ENCODE assay signal across 13 cellular contexts in genomic region chr9:79976501-79977444, GRCh38.
DNase-seq lines count a peak whose midpoint lies in the region; ATAC-seq and TF ChIP-seq lines count a peak whose summit lies in the region.
"Had no signal": no experiment of that assay in that cellular context is flagged by ENCODE, and none has a peak within 500 bp of the region (broad histone marks: within the 10 kb centered on the region; RNA-seq: fewer than 3 reads in every experiment).

No MANE protein-coding gene starts in this region.

- H3K79me2 ChIP-seq in GM23338 (replicated peaks; ENCODE audit: insufficient read depth): no peaks in the 10 kb centered on the region
- H3K79me2 ChIP-seq: parathyroid adenoma had no signal

- CTCF ChIA-PET in CD8-positive, alpha-beta memory T cell (lab: Charles Lee): no interaction called here

- no peaks in the 10 kb centered on the region for H3K36me3 ChIP-seq in GM23338 (ENCODE audit: insufficient read depth)
- H3K36me3 ChIP-seq in CD8-positive, alpha-beta memory T cell (ENCODE audit: insufficient read depth, low read length): no peaks in the 10 kb centered on the region
- H3K36me3 ChIP-seq: BE2C had no signal

- POLR2A ChIA-PET in CD8-positive, alpha-beta memory T cell (lab: Charles Lee): no interaction called here

- DNase-seq in GM23338 (ENCODE audit: low spot score): no peak
- DNase-seq in NCI-H2081 treated with DMSO at 0.1 percent for 48 hours (lab: John Stamatoyannopoulos, UW): peak; percentile 95
- DNase-seq in retina: peak; percentile 81
- DNase-seq in CD8-positive, alpha-beta memory T cell: no peak
- no peak for DNase-seq in activated CD4-positive, alpha-beta T cell treated with anti-CD3 and anti-CD28 coated beads, Interleukin-2, amount 50 U/mL, for 1 hour
- DNase-seq: activated naive CD4-positive, alpha-beta T cell treated with Interleukin-2 at 50 U/mL for 16 hours; BE2C; mammary epithelial cell; SK-N-SH had no signal

- peaks cover 11% of the 10 kb centered on the region for H3K4me1 ChIP-seq in GM23338 (ENCODE audit: insufficient read depth)
- no peaks in the 10 kb centered on the region for H3K4me1 ChIP-seq in CD8-positive, alpha-beta memory T cell (ENCODE audit: insufficient read depth, low read length)
- H3K4me1 ChIP-seq: BE2C, parathyroid adenoma had no signal

- no peak overlapping the region for H3K4me2 ChIP-seq in GM23338
- H3K4me2 ChIP-seq: SK-N-SH had no signal

- no peaks in the 10 kb centered on the region for H3F3A ChIP-seq in GM23338 (replicated peaks; ENCODE audit: low read depth)

- TF ChIP-seq CTCF in GM23338 (conservative IDR thresholded peaks at IDR 0.05; ENCODE audit: low read depth in 2 of 2) (no peak), brain (conservative IDR thresholded peaks at IDR 0.05) (no peak)

- H4K20me1 ChIP-seq in GM23338 (replicated peaks; ENCODE audit: insufficient read depth): no peaks in the 10 kb centered on the region

- H3K4me3 ChIP-seq in GM23338: no peak overlapping the region
- H3K4me3 ChIP-seq in CD8-positive, alpha-beta memory T cell (ENCODE audit: low read length): no peak overlapping the region

- peaks cover 21% of the 10 kb centered on the region; the same call in 1 of the 2 replicates for H3K9me2 ChIP-seq in GM23338 (ENCODE audit: insufficient read depth)
- H3K9me2 ChIP-seq: SK-N-SH had no signal

- H3K27me3 ChIP-seq in GM23338 (ENCODE audit: insufficient read depth): no peaks in the 10 kb centered on the region
- H3K27me3 ChIP-seq in CD8-positive, alpha-beta memory T cell (ENCODE audit: insufficient read depth, low read length, poor library complexity, severe bottlenecking): no peaks in the 10 kb centered on the region
- H3K27me3 ChIP-seq: BE2C had no signal

- H3K4me1 Mint-ChIP-seq in GM23338: peaks cover 18% of the 10 kb centered on the region
- peaks cover 42% of the 10 kb centered on the region for H3K4me1 Mint-ChIP-seq in brain
- H3K4me1 Mint-ChIP-seq in CD8-positive, alpha-beta memory T cell: no peaks in the 10 kb centered on the region

- H3K4me3 Mint-ChIP-seq in GM23338 (no peak overlapping the region), brain (peak overlapping the region; percentile 20 to 56 (median 29))
- no peak overlapping the region for H3K4me3 Mint-ChIP-seq in CD8-positive, alpha-beta memory T cell

- H3K27ac Mint-ChIP-seq in GM23338 (no peak overlapping the region; the same call in 1 of the 2 replicates), brain (peak overlapping the region in 4 of 5 experiments; percentile 7 to 86 (median 78))
- H3K27ac Mint-ChIP-seq in CD8-positive, alpha-beta memory T cell: no peak overlapping the region

- H3K27ac ChIP-seq in GM23338 (ENCODE audit: low read depth): no peak overlapping the region
- no peak overlapping the region for H3K27ac ChIP-seq in CD8-positive, alpha-beta memory T cell (ENCODE audit: low read depth, low read length)
- H3K27ac ChIP-seq: parathyroid adenoma had no signal

- no peaks in the 10 kb centered on the region for H3K9me3 ChIP-seq in CD8-positive, alpha-beta memory T cell (ENCODE audit: low read length)
- H3K9me3 ChIP-seq: BE2C, SK-N-SH had no signal

- H3K36me3 Mint-ChIP-seq in GM23338 (ENCODE audit: low read depth) (no peaks in the 10 kb centered on the region), brain (no peaks in the 10 kb centered on the region)
- no peaks in the 10 kb centered on the region for H3K36me3 Mint-ChIP-seq in CD8-positive, alpha-beta memory T cell

- H3K27me3 Mint-ChIP-seq in GM23338 (ENCODE audit: insufficient read depth, low read depth, poor library complexity): peaks cover 6% of the 10 kb centered on the region
- H3K27me3 Mint-ChIP-seq in brain: peaks cover 73% of the 10 kb centered on the region
- H3K27me3 Mint-ChIP-seq in CD8-positive, alpha-beta memory T cell: peaks cover 7 to 49% of the 10 kb centered on the region in 2 donors

- H3K9me3 Mint-ChIP-seq in GM23338: no peaks in the 10 kb centered on the region; the same call in 2 of the 3 replicates
- peaks cover under 1 to 11% (median 4%) of the 10 kb centered on the region in 5 experiments for H3K9me3 Mint-ChIP-seq in brain
- H3K9me3 Mint-ChIP-seq in CD8-positive, alpha-beta memory T cell: no peaks in the 10 kb centered on the region

- H2AFZ ChIP-seq in GM23338: peak overlapping the region; percentile 99
- H2AFZ ChIP-seq: parathyroid adenoma had no signal

- no peak for ATAC-seq in GM23338
- no peak for ATAC-seq in GM21423 (IDR thresholded peaks at IDR 0.05; ENCODE audit: unreplicated experiment)
- no peak for ATAC-seq in HG02981 (IDR thresholded peaks at IDR 0.05; ENCODE audit: unreplicated experiment)

TF ChIP-seq in GM23338, 12 proteins besides CTCF, POLR2A, EP300 and RAD21:
- TF ChIP-seq STAT1 (IDR thresholded peaks at IDR 0.05; ENCODE audit: unreplicated experiment): no peak
- TF ChIP-seq ZNF462 (CRISPR knock-in tag; IDR thresholded peaks at IDR 0.05): no peak
- TF ChIP-seq CREB1 (CRISPR knock-in tag; IDR thresholded peaks at IDR 0.05; ENCODE audit: low read depth): no peak
- no peak for TF ChIP-seq EZH2phosphoT487 (IDR thresholded peaks at IDR 0.05; ENCODE audit: unreplicated experiment)
- TF ChIP-seq POLR2AphosphoS5 (IDR thresholded peaks at IDR 0.05; ENCODE audit: low read depth): no peak
- no peak for TF ChIP-seq NANOG (IDR thresholded peaks at IDR 0.05; ENCODE audit: borderline replicate concordance)
- TF ChIP-seq JUNB (IDR thresholded peaks at IDR 0.05; ENCODE audit: unreplicated experiment): no peak
- TF ChIP-seq ETS1 (IDR thresholded peaks at IDR 0.05): no peak
- TF ChIP-seq EZH2 (IDR thresholded peaks at IDR 0.05; ENCODE audit: low read depth, unreplicated experiment): no peak
- no peak for TF ChIP-seq ZNF114 (CRISPR knock-in tag; IDR thresholded peaks at IDR 0.05)
- TF ChIP-seq ZNF331 (CRISPR knock-in tag; IDR thresholded peaks at IDR 0.05; ENCODE audit: low read depth): no peak

Comparison
In these comparisons a context has a peak if more than half of its experiments do, and no peak if none do; other contexts are left out.
1. DNase-seq: peak in NCI-H2081 treated with DMSO at 0.1 percent for 48 hours (single experiment) and retina (single experiment); none in GM23338 (single experiment), CD8-positive, alpha-beta memory T cell (0 of 5) and activated CD4-positive, alpha-beta T cell treated with anti-CD3 and anti-CD28 coated beads, Interleukin-2, amount 50 U/mL, for 1 hour (single experiment).
2. H3K27ac Mint-ChIP-seq: peak in brain (4 of 5); none in GM23338 (single experiment) and CD8-positive, alpha-beta memory T cell (0 of 8).
3. H3K4me3 Mint-ChIP-seq: peak in brain (5 of 5); none in GM23338 (single experiment) and CD8-positive, alpha-beta memory T cell (0 of 7).